8 cellular contexts compared by ENCODE assay signal in the genomic region with DNA sequence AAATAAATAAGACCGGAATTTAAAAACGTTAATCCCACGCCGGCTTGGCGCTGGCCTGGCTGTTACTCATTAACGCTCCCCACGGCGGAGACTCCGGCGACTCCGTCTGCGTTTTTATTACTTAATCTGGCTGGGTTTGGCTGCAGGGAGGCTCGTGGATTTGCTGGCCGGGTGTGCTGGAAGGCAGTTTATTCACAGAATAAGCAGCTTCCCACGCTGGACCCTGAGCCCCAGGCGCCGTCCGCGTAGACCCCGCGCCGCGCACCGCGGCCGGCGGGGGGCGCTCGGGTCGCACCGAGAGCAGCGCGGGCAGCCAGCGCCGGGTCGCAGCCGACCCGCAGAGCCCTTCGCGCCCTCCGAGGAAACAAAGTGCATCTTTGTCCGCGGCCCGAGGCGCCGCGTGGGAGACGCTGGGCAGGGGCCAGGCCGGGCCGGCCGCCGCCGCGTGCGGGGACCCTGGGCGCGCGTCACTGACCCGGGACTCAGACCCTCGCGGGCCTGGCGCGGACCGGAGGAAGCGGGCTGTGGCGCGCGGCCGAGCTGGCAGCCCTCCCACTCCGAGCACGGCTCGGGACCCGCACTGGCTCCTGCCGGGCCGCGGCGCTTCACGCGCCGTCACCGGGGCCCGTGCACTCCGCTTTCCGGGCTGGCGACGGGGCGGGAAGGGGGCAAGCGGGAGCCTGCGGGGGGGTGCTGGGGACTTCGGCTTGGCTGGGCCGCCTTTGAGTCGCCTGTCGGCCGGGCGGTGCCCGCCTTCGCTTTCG. TPM values are rescaled to one million over a fixed set of nuclear protein-coding genes. Genes with fewer than 3 reads are reported as not detected.
DNase-seq lines count a peak whose midpoint lies in the region; ATAC-seq, FAIRE-seq and TF ChIP-seq lines count a peak whose summit lies in the region.

No MANE protein-coding gene starts in this region.

- H2BK5ac ChIP-seq in H1 (ENCODE audit: low read depth, low read length) (no peak overlapping the region), mesendoderm (ENCODE audit: low read length) (peak overlapping the region; percentile 55)

- H3K4me2 ChIP-seq in A549 (peak overlapping the region; percentile 95), H1 (ENCODE audit: insufficient read depth in 1 of 2, low read depth in 2 of 2, low read length in 2 of 2) (peak overlapping the region; percentile 75 to 94), mesendoderm (ENCODE audit: low read length) (peak overlapping the region; percentile 52)

- peaks cover 5 to 17% (median 14%) of the 10 kb centered on the region in 4 experiments for H3K27me3 ChIP-seq in H1 (replicated peaks in 1 of 4; ENCODE audit: control insufficient read depth in 3 of 4, extremely low read depth in 1 of 4, insufficient read depth in 3 of 4, low read length in 3 of 4)
- peaks cover 8% of the 10 kb centered on the region for H3K27me3 ChIP-seq in mesendoderm (ENCODE audit: insufficient read depth, low read length, poor library complexity)

- H2BK15ac ChIP-seq in H1 (ENCODE audit: low read length) = no peak overlapping the region
- no peak overlapping the region for H2BK15ac ChIP-seq in mesendoderm (replicated peaks; ENCODE audit: low read depth)

- POLR2A ChIA-PET in A549 (lab: Yijun Ruan, JAX) (interaction anchor here (0.5 to 2.1 kb wide), 16 partner anchors 28 to 390 kb away, joined by 3 to 12 read pairs (median 5); a partner anchor contains a TSS), H1 (lab: Charles Lee; ENCODE audit: partially characterized antibody) (interaction anchor here (0.7 to 1.6 kb wide), 10 partner anchors 8 to 390 kb away, joined by 3 to 5 read pairs (median 3); a partner anchor contains a TSS)

- CTCF ChIA-PET in A549 (lab: Yijun Ruan, JAX) = interaction anchor here (0.5 to 16.9 kb wide), 91 partner anchors 7 to 470 kb away, joined by 3 to 283 read pairs (median 6); a partner anchor contains a TSS
- CTCF ChIA-PET in H1 (lab: Charles Lee; ENCODE audit: partially characterized antibody) = interaction anchor here (0.6 to 10.9 kb wide), 43 partner anchors 7 to 517 kb away, joined by 3 to 272 read pairs (median 4); no protein-coding TSS in a partner anchor

- H3K18ac ChIP-seq in H1 (ENCODE audit: extremely low read depth, low read length) = no peak overlapping the region
- peak overlapping the region; percentile 99 for H3K18ac ChIP-seq in mesendoderm (ENCODE audit: low read length)

- H3K36me3 ChIP-seq in H1 (ENCODE audit: control insufficient read depth in 2 of 4, insufficient read depth in 4 of 4, low read length in 3 of 4) (no peaks in the 10 kb centered on the region), mesendoderm (ENCODE audit: control insufficient read depth, insufficient read depth, low read length) (no peaks in the 10 kb centered on the region)

- WGBS in A549 (ENCODE audit: missing lambda C conversion rate) = 2% methylated on average over 26 of the region's 98 CpGs
- 7% methylated on average over 72 of the region's 98 CpGs; no CpG with 5 or more reads in 1 of the 2 experiments for WGBS in H1 (ENCODE audit: extremely low coverage in 1 of 2, insufficient coverage in 1 of 2, insufficient read length in 1 of 2, insufficient replicate concordance in 2 of 2, low coverage in 1 of 2, low lambda C conversion rate in 2 of 2, missing lambda C conversion rate in 1 of 2), 2 experiments
- no CpG with 5 or more reads among the region's 98 CpGs for WGBS in mesendoderm (ENCODE audit: extremely low coverage, insufficient coverage, low lambda C conversion rate)

- TF ChIP-seq RAD21 in A549 (conservative IDR thresholded peaks at IDR 0.05 in 1 of 2, IDR thresholded peaks at IDR 0.05 in 1 of 2) (peak; percentile 67 to 98; a peak in 4 of 5 replicates), H1 (IDR thresholded peaks at IDR 0.05 in 1 of 2, conservative IDR thresholded peaks at IDR 0.05 in 1 of 2; ENCODE audit: low read depth in 2 of 2, low read length in 2 of 2) (peak; percentile 52 to 89; a peak in 3 of 4 replicates)

- in situ Hi-C loops in GM13977 (cut with MboI; ENCODE audit: low pct_unique_long_range_greater_than_20kb, low sequenced_read_pairs, unreplicated experiment) = loop anchor here (5.0 kb wide), 1 partner anchor 211 kb away; no protein-coding TSS in a partner anchor

- no peak overlapping the region for H2AK5ac ChIP-seq in H1 (ENCODE audit: low read depth, low read length)
- H2AK5ac ChIP-seq in mesendoderm (ENCODE audit: low read length) = no peak overlapping the region

- no peak overlapping the region for H2BK20ac ChIP-seq in H1 (ENCODE audit: low read length)

- H3K4me1 ChIP-seq in A549 (peaks cover 33% of the 10 kb centered on the region), H1 (replicated peaks in 1 of 4; ENCODE audit: control insufficient read depth in 3 of 4, insufficient read depth in 4 of 4, low read length in 3 of 4) (peaks cover 3 to 7% (median 6%) of the 10 kb centered on the region in 4 experiments), mesendoderm (ENCODE audit: control insufficient read depth, low read depth, low read length) (peaks cover 7% of the 10 kb centered on the region)

- H3K4ac ChIP-seq in H1 (replicated peaks; ENCODE audit: insufficient read length, low read depth, low read length) (no peak overlapping the region), mesendoderm (ENCODE audit: low read depth, low read length) (peak overlapping the region; percentile 97)

- H3K9ac ChIP-seq in H1 (replicated peaks in 1 of 4; ENCODE audit: extremely low read depth in 1 of 4, low read depth in 3 of 4, low read length in 3 of 4) = peak overlapping the region in 3 of 4 experiments; percentile 72 to 95 (median 80); a peak in 5 of 7 replicates
- peak overlapping the region; percentile 80 for H3K9ac ChIP-seq in mesendoderm (ENCODE audit: low read length)

- H3K56ac ChIP-seq in H1 (replicated peaks; ENCODE audit: insufficient read length, low read depth, low read length) = no peak overlapping the region
- H3K56ac ChIP-seq in mesendoderm (ENCODE audit: low read length) = peak overlapping the region; percentile 88

- peak; percentile 38; the same call in 1 of the 2 replicates for TF ChIP-seq POLR2A in A549 (IDR thresholded peaks at IDR 0.05; ENCODE audit: low read length)
- TF ChIP-seq POLR2A in H1 (IDR thresholded peaks at IDR 0.05; ENCODE audit: control extremely low read depth in 1 of 2, low read depth in 2 of 2, low read length in 2 of 2) = peak in 1 of 2 experiments; percentile 72; a peak in 2 of 3 replicates

- H2BK120ac ChIP-seq in H1 (replicated peaks; ENCODE audit: low read depth, low read length) (no peak overlapping the region), mesendoderm (ENCODE audit: low read depth, low read length) (peak overlapping the region; percentile 66)

- H3K23me2 ChIP-seq in H1 (ENCODE audit: low read depth, low read length) = peaks cover 7% of the 10 kb centered on the region

- H3K14ac ChIP-seq in H1 (ENCODE audit: insufficient read length) = no peak overlapping the region

- H3K4me3 ChIP-seq in A549 (peak overlapping the region; percentile 66), H1 (ENCODE audit: extremely low read depth in 1 of 4, insufficient read depth in 2 of 4, low read depth in 3 of 4, low read length in 4 of 4) (peak overlapping the region; percentile 51 to 79 (median 62)), mesendoderm (ENCODE audit: low read length) (peak overlapping the region; percentile 44)

- H3K79me2 ChIP-seq in H1 (ENCODE audit: control insufficient read depth in 1 of 2, insufficient read depth in 2 of 2, low read length in 2 of 2) = no peaks in the 10 kb centered on the region
- H3K79me2 ChIP-seq in mesendoderm (ENCODE audit: control insufficient read depth, insufficient read depth, low read length) = no peaks in the 10 kb centered on the region

- H2AFZ ChIP-seq in H1 (ENCODE audit: low read length) = no peak overlapping the region

- no peak overlapping the region for H2BK12ac ChIP-seq in H1 (ENCODE audit: low read depth, low read length)

- H3K79me1 ChIP-seq in H1 (ENCODE audit: low read depth, low read length) = no peaks in the 10 kb centered on the region
- H3K79me1 ChIP-seq in mesendoderm (ENCODE audit: low read length) = no peaks in the 10 kb centered on the region

- peaks cover 0 to 5% of the 10 kb centered on the region in 2 experiments for H4K20me1 ChIP-seq in H1 (replicated peaks in 1 of 2; ENCODE audit: control insufficient read depth in 1 of 2, insufficient read depth in 2 of 2, low read length in 2 of 2)

- H4K91ac ChIP-seq in H1 (replicated peaks; ENCODE audit: insufficient read length, low read length) = no peak overlapping the region

- TF ChIP-seq CTCF in A549 (IDR thresholded peaks at IDR 0.05) = peak; percentile 96
- peak; percentile 97 for TF ChIP-seq CTCF in GM13977 (IDR thresholded peaks at IDR 0.05; ENCODE audit: extremely low read depth, insufficient read depth, missing control alignments)
- TF ChIP-seq CTCF in H1 (IDR thresholded peaks at IDR 0.05; ENCODE audit: control extremely low read depth in 1 of 3, insufficient read depth in 1 of 3, low read depth in 1 of 3, low read length in 3 of 3) = peak; percentile 73 to 85 (median 82)

- ATAC-seq in A549 (peak; percentile 69 to 75), HG02884 (IDR thresholded peaks at IDR 0.05; ENCODE audit: unreplicated experiment) (peak; percentile 46)

- H3K27ac ChIP-seq in A549 = peak overlapping the region; percentile 98 to 99
- peak overlapping the region; percentile 41; the same call in 1 of the 2 replicates for H3K27ac ChIP-seq in H1 (ENCODE audit: low read depth, low read length)
- peak overlapping the region; percentile 90 for H3K27ac ChIP-seq in mesendoderm (ENCODE audit: low read depth, low read length)

- no peak for FAIRE-seq in A549 (lab: Jason Lieb, UNC)
- FAIRE-seq in H1 (lab: Jason Lieb, UNC) = no peak

- H4K5ac ChIP-seq in H1 (ENCODE audit: insufficient read length, low read depth, low read length) (no peak overlapping the region), mesendoderm (ENCODE audit: low read length) (no peak overlapping the region)

- H3K9me3 ChIP-seq in A549 (no peaks in the 10 kb centered on the region), H1 (ENCODE audit: insufficient read depth in 2 of 2, low read depth in 1 of 2, low read length in 1 of 2) (no peaks in the 10 kb centered on the region)

- no peak overlapping the region for H3K23ac ChIP-seq in H1 (ENCODE audit: insufficient read length)
- H3K23ac ChIP-seq in mesendoderm (ENCODE audit: low read length) = no peak overlapping the region

- H4K8ac ChIP-seq in H1 (ENCODE audit: extremely low read depth, insufficient read depth, low read length) (peak overlapping the region; percentile 94), mesendoderm (ENCODE audit: low read depth, low read length) (peak overlapping the region; percentile 78)

- DNase-seq in A549 (ENCODE audit: low read depth in 1 of 2, low spot score in 1 of 2) (peak; percentile 59 to 81), GM13977 (ENCODE audit: low spot score) (peak; percentile 88), NCI-H226 (peak; percentile 26), H1 (ENCODE audit: low read depth in 1 of 2, low spot score in 2 of 2) (peak in 1 of 2 experiments; percentile 84), mesendoderm (peak; percentile 72)
- peak; percentile 91 for DNase-seq in activated CD8-positive, alpha-beta memory T cell treated with anti-CD3 and anti-CD28 coated beads for 24 hours
- DNase-seq in stimulated activated CD8-positive, alpha-beta memory T cell treated with anti-CD3 and anti-CD28 coated beads, Interleukin-12 subunit alpha, Interleukin-12 subunit beta, amount 100 ng/mL, for 4 hours (ENCODE audit: low read depth) = peak; percentile 70

- TF ChIP-seq EP300 in A549 (IDR thresholded peaks at IDR 0.05) (no peak), H1 (IDR thresholded peaks at IDR 0.05; ENCODE audit: borderline replicate concordance in 1 of 2, low read depth in 2 of 2, low read length in 2 of 2) (no peak)

RNA-seq across cellular contexts. Expression of a gene that starts 0.6 kb away (rescaled TPM):
- polyA plus RNA-seq in A549 (2011; rRNA removed) (5.0 and 5.4 TPM in 2 replicates), A549 (2017; fragmentation: RNase III; extraction: RNeasy Plus Mini Kit Qiagen cat#74134 plus additional on column Dnase treatment) (7.7 to 7.9 TPM (median 7.8 TPM) in 3 replicates), H1 (2011; rRNA removed) (0.54 and 0.88 TPM in 2 replicates)
- 5.7 and 6.3 TPM in 2 replicates for polyA plus RNA-seq in A549 (2012; cell fraction: cytosol; rRNA removed)
- polyA plus RNA-seq in A549 (2012; cell fraction: nucleus; rRNA removed) = 4.3 and 6.0 TPM in 2 replicates
- polyA minus RNA-seq in A549 (2011; rRNA and poly(A)+ RNA removed) = 3.8 and 5.5 TPM in 2 replicates
- 2.4 and 2.5 TPM in 2 replicates for total RNA-seq in H1 (2021; fragmentation: NEBNext Ultra II Directional; extraction: Animal tissue kit (Norgen Biotek cat#: 25700))
- 1.2 TPM for polyA plus RNA-seq in H1 (2011; cell fraction: cytosol; rRNA removed)
- polyA plus RNA-seq in H1 (2011; cell fraction: nucleus; rRNA removed) = 1.1 TPM
- 1.2 to 1.5 TPM (median 1.3 TPM) in 4 replicates for polyA plus RNA-seq in H1 (2012, experiment 1 of 2)
- polyA plus RNA-seq in H1 (2012, experiment 2 of 2) = 0.56 TPM
- 0.83 TPM for polyA plus RNA-seq in H1 (2013, experiment 1 of 2)
- 0.88 TPM for polyA plus RNA-seq in H1 (2013, experiment 2 of 2)
- polyA minus RNA-seq in H1 (2011; rRNA and poly(A)+ RNA removed) = 0.85 and 1.1 TPM in 2 replicates
- polyA minus RNA-seq in H1 (2011; cell fraction: cytosol; rRNA and poly(A)+ RNA removed) = 0.66 TPM
- polyA minus RNA-seq in H1 (2011; cell fraction: nucleus; rRNA and poly(A)+ RNA removed) = 0.70 TPM
- polyA plus RNA-seq in mesendoderm (2013, experiment 1 of 2) = 2.7 TPM
- polyA plus RNA-seq in mesendoderm (2013, experiment 2 of 2) = 2.7 TPM

RNA-seq across cellular contexts. Expression of a gene that starts 28.2 kb away (rescaled TPM):
- 673 and 678 TPM in 2 replicates for polyA plus RNA-seq in A549 (2011; rRNA removed)
- polyA plus RNA-seq in A549 (2012; cell fraction: cytosol; rRNA removed) = 330 and 382 TPM in 2 replicates
- polyA plus RNA-seq in A549 (2012; cell fraction: nucleus; rRNA removed) = 111 and 130 TPM in 2 replicates
- polyA plus RNA-seq in A549 (2017; fragmentation: RNase III; extraction: RNeasy Plus Mini Kit Qiagen cat#74134 plus additional on column Dnase treatment) = 432 to 442 TPM (median 432 TPM) in 3 replicates
- 175 and 275 TPM in 2 replicates for polyA minus RNA-seq in A549 (2011; rRNA and poly(A)+ RNA removed)
- 194 and 208 TPM in 2 replicates for total RNA-seq in H1 (2021; fragmentation: NEBNext Ultra II Directional; extraction: Animal tissue kit (Norgen Biotek cat#: 25700))
- 112 and 201 TPM in 2 replicates for polyA plus RNA-seq in H1 (2011; rRNA removed)
- 259 TPM for polyA plus RNA-seq in H1 (2011; cell fraction: cytosol; rRNA removed)
- 167 TPM for polyA plus RNA-seq in H1 (2011; cell fraction: nucleus; rRNA removed)
- polyA plus RNA-seq in H1 (2012, experiment 1 of 2) = 178 to 208 TPM (median 187 TPM) in 4 replicates
- 30.6 TPM for polyA plus RNA-seq in H1 (2012, experiment 2 of 2)
- polyA plus RNA-seq in H1 (2013, experiment 1 of 2) = 123 TPM
- polyA plus RNA-seq in H1 (2013, experiment 2 of 2) = 123 TPM
- 298 and 349 TPM in 2 replicates for polyA minus RNA-seq in H1 (2011; rRNA and poly(A)+ RNA removed)
- polyA minus RNA-seq in H1 (2011; cell fraction: cytosol; rRNA and poly(A)+ RNA removed) = 93.4 TPM
- 83.8 TPM for polyA minus RNA-seq in H1 (2011; cell fraction: nucleus; rRNA and poly(A)+ RNA removed)
- polyA plus RNA-seq in mesendoderm (2013, experiment 1 of 2) = 163 TPM
- 181 TPM for polyA plus RNA-seq in mesendoderm (2013, experiment 2 of 2)

RNA-seq across cellular contexts. Expression of a gene that starts 41.3 kb away (rescaled TPM):
- 59.4 and 66.0 TPM in 2 replicates for polyA plus RNA-seq in A549 (2011; rRNA removed)
- polyA plus RNA-seq in A549 (2012; cell fraction: cytosol; rRNA removed) = 38.8 and 43.5 TPM in 2 replicates
- polyA plus RNA-seq in A549 (2012; cell fraction: nucleus; rRNA removed) = 21.4 and 32.5 TPM in 2 replicates
- 39.3 to 44.2 TPM (median 42.7 TPM) in 3 replicates for polyA plus RNA-seq in A549 (2017; fragmentation: RNase III; extraction: RNeasy Plus Mini Kit Qiagen cat#74134 plus additional on column Dnase treatment)
- 22.5 and 30.3 TPM in 2 replicates for polyA minus RNA-seq in A549 (2011; rRNA and poly(A)+ RNA removed)
- total RNA-seq in H1 (2021; fragmentation: NEBNext Ultra II Directional; extraction: Animal tissue kit (Norgen Biotek cat#: 25700)) = 21.6 and 24.1 TPM in 2 replicates
- 7.0 and 15.4 TPM in 2 replicates for polyA plus RNA-seq in H1 (2011; rRNA removed)
- 11.7 TPM for polyA plus RNA-seq in H1 (2011; cell fraction: cytosol; rRNA removed)
- polyA plus RNA-seq in H1 (2011; cell fraction: nucleus; rRNA removed) = 10.8 TPM
- polyA plus RNA-seq in H1 (2012, experiment 1 of 2) = 15.2 to 18.9 TPM (median 17.0 TPM) in 4 replicates
- polyA plus RNA-seq in H1 (2012, experiment 2 of 2) = 26.9 TPM
- polyA plus RNA-seq in H1 (2013, experiment 1 of 2) = 24.7 TPM
- polyA plus RNA-seq in H1 (2013, experiment 2 of 2) = 31.0 TPM
- polyA minus RNA-seq in H1 (2011; rRNA and poly(A)+ RNA removed) = 16.8 and 20.9 TPM in 2 replicates
- 5.3 TPM for polyA minus RNA-seq in H1 (2011; cell fraction: cytosol; rRNA and poly(A)+ RNA removed)
- 6.7 TPM for polyA minus RNA-seq in H1 (2011; cell fraction: nucleus; rRNA and poly(A)+ RNA removed)
- polyA plus RNA-seq in mesendoderm (2013, experiment 1 of 2) = 40.0 TPM
- polyA plus RNA-seq in mesendoderm (2013, experiment 2 of 2) = 39.8 TPM

Comparison
In these comparisons a context has a peak if more than half of its experiments do, and no peak if none do; other contexts are left out.
1. H3K27ac ChIP-seq: peak in every context shown above with its lines; median percentile 98 in A549; 90 in mesendoderm; 41 in H1.